8 cellular contexts compared by ENCODE assay signal in the genomic region with DNA sequence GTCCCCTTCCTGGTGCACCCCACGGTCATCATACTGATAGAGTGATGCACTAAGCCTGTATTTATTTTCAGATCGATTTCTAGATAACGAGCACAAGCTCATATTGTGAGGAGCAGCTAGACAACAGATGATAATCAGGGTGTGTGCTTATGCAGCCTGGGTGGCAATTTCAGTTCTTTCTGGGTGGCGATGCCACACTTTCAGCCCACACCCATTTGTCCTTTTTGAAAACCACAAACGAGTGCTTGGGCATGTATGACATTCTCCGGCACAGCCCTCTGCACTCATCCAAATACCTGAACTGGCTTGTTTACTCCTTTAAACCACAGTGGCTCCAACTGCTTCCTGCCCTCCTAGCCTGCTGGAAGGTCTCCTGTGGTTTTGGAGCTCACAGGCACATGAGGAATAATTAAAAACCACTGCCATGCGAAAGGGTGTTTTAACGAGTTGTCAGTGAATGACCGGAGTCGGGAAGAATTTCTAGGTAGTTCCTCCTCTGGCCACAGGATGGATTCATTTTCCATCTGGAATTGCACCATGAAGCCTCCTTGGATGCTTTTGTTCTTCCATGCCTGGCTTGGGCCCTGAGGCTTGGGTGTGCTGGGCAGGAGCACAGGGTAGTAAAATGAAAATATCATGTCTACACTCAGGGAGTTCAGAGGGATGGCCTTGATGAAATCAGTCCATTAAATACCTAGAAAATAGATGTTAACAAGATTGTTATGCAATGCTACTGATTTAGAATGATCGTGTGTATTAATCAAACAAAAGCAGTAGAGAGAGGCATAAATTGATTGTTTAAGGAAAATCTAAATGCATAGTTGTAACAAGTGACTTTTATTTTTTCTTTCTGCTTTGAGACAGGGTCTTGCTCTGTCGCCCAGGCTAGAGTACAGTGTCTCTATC. TPM values are rescaled to one million over a fixed set of nuclear protein-coding genes. Genes with fewer than 3 reads are reported as not detected.
A peak's percentile ranks its signal among the peaks of the same experiment; 100 is the strongest.
DNase-seq lines count a peak whose midpoint lies in the region; ATAC-seq and TF ChIP-seq lines count a peak whose summit lies in the region.

No MANE protein-coding gene starts in this region.

- DNase-seq in AG04449 (ENCODE audit: low read depth, low spot score) = no peak
- peak; percentile 98 for DNase-seq in H4 (ENCODE audit: low spot score)
- peak in 1 of 3 donors; percentile 37 for DNase-seq in T-helper 17 cell
- peak; percentile 33 for DNase-seq in fibroblast of the conjunctiva (ENCODE audit: low read depth)
- no peak for DNase-seq in AML-193 (lab: John Stamatoyannopoulos, UW)

- H3K9me3 Mint-ChIP-seq in stimulated activated memory B cell treated with anti-CD40 and anti-IgM and Interleukin-4, amounts not matched to agents 10 μg/mL and 1 μg/mL and 100 μg/mL, for 72 hours = no peaks in the 10 kb centered on the region

- CTCF ChIA-PET in AG04449 (lab: Yijun Ruan, JAX) = interaction anchor here (0.6 to 4.0 kb wide), 32 partner anchors 9 to 287 kb away, joined by 3 to 40 read pairs (median 6); no protein-coding TSS in a partner anchor

- no peak overlapping the region; the same call in 1 of the 2 replicates for H3K4me3 ChIP-seq in AG04449 (ENCODE audit: low read depth, low read length)

- H3K27ac Mint-ChIP-seq in T-helper 17 cell = peak overlapping the region; percentile 99
- H3K27ac Mint-ChIP-seq in stimulated activated memory B cell treated with anti-CD40 and anti-IgM and Interleukin-4, amounts not matched to agents 10 μg/mL and 1 μg/mL and 100 μg/mL, for 72 hours = peak overlapping the region; percentile 61

- peak; percentile 78 for ATAC-seq in T-helper 17 cell
- ATAC-seq in stimulated activated memory B cell treated with anti-CD40 and anti-IgM and Interleukin-4, amounts not matched to agents 10 μg/mL and 1 μg/mL and 100 μg/mL, for 72 hours = peak; percentile 72
- no peak for ATAC-seq in GM18907 (IDR thresholded peaks at IDR 0.05; ENCODE audit: unreplicated experiment)
- ATAC-seq in HG03025 (IDR thresholded peaks at IDR 0.05; ENCODE audit: low FRiP score, unreplicated experiment) = no peak

- TF ChIP-seq CTCF in AG04449 (IDR thresholded peaks at IDR 0.05; ENCODE audit: insufficient read depth, low read length, missing control alignments) = peak; percentile 49

- POLR2A ChIA-PET in AG04449 (lab: Yijun Ruan, JAX) = interaction anchor here (1.3 kb wide), 1 partner anchor 119 kb away, joined by 7 read pairs; no protein-coding TSS in a partner anchor

- H3K9me3 ChIP-seq in T-helper 17 cell (ENCODE audit: control insufficient read depth, low read length, poor library complexity, severe bottlenecking) = no peaks in the 10 kb centered on the region

- H3K4me1 Mint-ChIP-seq in T-helper 17 cell = peaks cover 37% of the 10 kb centered on the region
- H3K4me1 Mint-ChIP-seq in stimulated activated memory B cell treated with anti-CD40 and anti-IgM and Interleukin-4, amounts not matched to agents 10 μg/mL and 1 μg/mL and 100 μg/mL, for 72 hours = peaks cover 42% of the 10 kb centered on the region

- H3K36me3 Mint-ChIP-seq in T-helper 17 cell (ENCODE audit: low read depth) = no peaks in the 10 kb centered on the region
- H3K36me3 Mint-ChIP-seq in stimulated activated memory B cell treated with anti-CD40 and anti-IgM and Interleukin-4, amounts not matched to agents 10 μg/mL and 1 μg/mL and 100 μg/mL, for 72 hours = no peaks in the 10 kb centered on the region

- no peaks in the 10 kb centered on the region for H3K27me3 Mint-ChIP-seq in T-helper 17 cell
- H3K27me3 Mint-ChIP-seq in stimulated activated memory B cell treated with anti-CD40 and anti-IgM and Interleukin-4, amounts not matched to agents 10 μg/mL and 1 μg/mL and 100 μg/mL, for 72 hours = no peaks in the 10 kb centered on the region

- H3K4me3 Mint-ChIP-seq in T-helper 17 cell = peak overlapping the region; percentile 79
- no peak overlapping the region for H3K4me3 Mint-ChIP-seq in stimulated activated memory B cell treated with anti-CD40 and anti-IgM and Interleukin-4, amounts not matched to agents 10 μg/mL and 1 μg/mL and 100 μg/mL, for 72 hours

RNA-seq across cellular contexts. Expression of a gene that starts 52.4 kb away (rescaled TPM):
- 650 and 683 TPM in 2 replicates for total RNA-seq in H4 (2014; rRNA removed; shearing (Covaris generic))
- total RNA-seq in T-helper 17 cell = 100 to 1,000 TPM; 392 to 428 TPM

Comparison
In these comparisons a context has a peak if more than half of its experiments do, and no peak if none do; other contexts are left out.
1. DNase-seq: peak in H4 (single experiment) and fibroblast of the conjunctiva (single experiment); none in AG04449 (single experiment) and AML-193 (0 of 2).
2. ATAC-seq: peak in T-helper 17 cell (single experiment) and stimulated activated memory B cell treated with anti-CD40 and anti-IgM and Interleukin-4, amounts not matched to agents 10 μg/mL and 1 μg/mL and 100 μg/mL, for 72 hours (single experiment); none in GM18907 (single experiment) and HG03025 (single experiment).